ENCODE assay signal across 18 cellular contexts in genomic region chr1:63643517-63643916, GRCh38. TPM values are rescaled to one million over a fixed set of nuclear protein-coding genes. Genes with fewer than 3 reads are reported as not detected.
DNase-seq lines count a peak whose midpoint lies in the region; ATAC-seq and TF ChIP-seq lines count a peak whose summit lies in the region.
"Had no signal": no experiment of that assay in that cellular context is flagged by ENCODE, and none has a peak within 500 bp of the region (broad histone marks: within the 10 kb centered on the region; RNA-seq: fewer than 3 reads in every experiment).

No MANE protein-coding gene starts in this region.

- H3K27ac ChIP-seq in cardiac muscle cell (peak overlapping the region; percentile 88), right lobe of liver (peak overlapping the region in 2 of 3 donors; percentile 74 to 87), skeletal muscle tissue (ENCODE audit: low read depth, low read length) (peak overlapping the region; percentile 88)
- H3K27ac ChIP-seq: prostate gland, spleen had no signal

- ATAC-seq in activated T-helper 17 cell treated with anti-CD3 and anti-CD28 coated beads, Interleukin-2, amount 50 U/mL, for 72 hours (replicated peaks), result no peak
- peak in 2 of 4 donors; percentile 1 to 10 for ATAC-seq in right lobe of liver
- no peak for ATAC-seq in GM18868 (IDR thresholded peaks at IDR 0.05; ENCODE audit: unreplicated experiment)
- ATAC-seq in HG02798 (IDR thresholded peaks at IDR 0.05; ENCODE audit: poor library complexity, unreplicated experiment), result no peak
- no peak for ATAC-seq in HG03520 (IDR thresholded peaks at IDR 0.05; ENCODE audit: unreplicated experiment)
- ATAC-seq: activated CD4-positive, alpha-beta T cell treated with anti-CD3 and anti-CD28 coated beads for 36 hours had no signal

- no peak for DNase-seq in cardiac muscle cell (ENCODE audit: low read depth in 1 of 2, low spot score in 1 of 2)
- DNase-seq in right lobe of liver, result no peak
- DNase-seq: activated CD4-positive, alpha-beta T cell treated with anti-CD3 and anti-CD28 coated beads for 36 hours; CD8-positive, alpha-beta memory T cell; GF-D8; NCI-H226; OCI-M1; spleen; stimulated activated CD4-positive, alpha-beta T cell treated with anti-CD3 and anti-CD28 coated beads, Interleukin-4, amount 100 ng/mL, for 1 hour; stimulated activated naive CD4-positive, alpha-beta T cell had no signal

- H3K36me3 ChIP-seq in cardiac muscle cell (peaks cover 28% of the 10 kb centered on the region), right lobe of liver (peaks cover 0 to 17% (median 6%) of the 10 kb centered on the region in 4 donors), skeletal muscle tissue (ENCODE audit: control insufficient read depth in 3 of 3, insufficient read depth in 3 of 3, low read length in 3 of 3) (peaks cover 13 to 45% (median 23%) of the 10 kb centered on the region in 3 donors)
- H3K36me3 ChIP-seq: prostate gland had no signal

- intact Hi-C loops in right lobe of liver (cut with DNase I), result no loop called here

- no peaks in the 10 kb centered on the region for H3K27me3 Mint-ChIP-seq in activated T-helper 17 cell treated with anti-CD3 and anti-CD28 coated beads, Interleukin-2, amount 50 U/mL, for 72 hours
- H3K27me3 Mint-ChIP-seq: activated CD4-positive, alpha-beta T cell treated with anti-CD3 and anti-CD28 coated beads for 36 hours; activated naive CD8-positive, alpha-beta T cell; CD8-positive, alpha-beta memory T cell had no signal

- no peaks in the 10 kb centered on the region for H3K27me3 ChIP-seq in cardiac muscle cell
- no peaks in the 10 kb centered on the region for H3K27me3 ChIP-seq in right lobe of liver
- no peaks in the 10 kb centered on the region for H3K27me3 ChIP-seq in skeletal muscle tissue (ENCODE audit: control insufficient read depth in 3 of 3, insufficient read depth in 3 of 3, low read length in 3 of 3)
- H3K27me3 ChIP-seq: spleen had no signal

- H3K9me3 Mint-ChIP-seq in activated T-helper 17 cell treated with anti-CD3 and anti-CD28 coated beads, Interleukin-2, amount 50 U/mL, for 72 hours, result no peaks in the 10 kb centered on the region
- H3K9me3 Mint-ChIP-seq: CD8-positive, alpha-beta memory T cell had no signal

- H3K4me3 Mint-ChIP-seq in activated T-helper 17 cell treated with anti-CD3 and anti-CD28 coated beads, Interleukin-2, amount 50 U/mL, for 72 hours, result no peak overlapping the region
- H3K4me3 Mint-ChIP-seq: activated CD4-positive, alpha-beta T cell treated with anti-CD3 and anti-CD28 coated beads for 36 hours; activated naive CD8-positive, alpha-beta T cell; CD8-positive, alpha-beta memory T cell; mesothelial cell of epicardium had no signal

- no peaks in the 10 kb centered on the region for H3K4me1 Mint-ChIP-seq in activated T-helper 17 cell treated with anti-CD3 and anti-CD28 coated beads, Interleukin-2, amount 50 U/mL, for 72 hours
- H3K4me1 Mint-ChIP-seq: activated CD4-positive, alpha-beta T cell treated with anti-CD3 and anti-CD28 coated beads for 36 hours; CD8-positive, alpha-beta memory T cell had no signal

- TF ChIP-seq CTCF in cardiac muscle cell (IDR thresholded peaks at IDR 0.05; ENCODE audit: low read depth, low read length), result no peak
- TF ChIP-seq CTCF in right lobe of liver (IDR thresholded peaks at IDR 0.05), result no peak

- H3K27ac Mint-ChIP-seq in activated T-helper 17 cell treated with anti-CD3 and anti-CD28 coated beads, Interleukin-2, amount 50 U/mL, for 72 hours, result peak overlapping the region; percentile 42
- H3K27ac Mint-ChIP-seq: activated CD4-positive, alpha-beta T cell treated with anti-CD3 and anti-CD28 coated beads for 36 hours; activated naive CD8-positive, alpha-beta T cell; mesothelial cell of epicardium had no signal

- H3K4me3 ChIP-seq in cardiac muscle cell, result no peak overlapping the region
- H3K4me3 ChIP-seq in right lobe of liver, result no peak overlapping the region
- peak overlapping the region; percentile 8 to 52 (median 39) for H3K4me3 ChIP-seq in skeletal muscle tissue (ENCODE audit: low read length in 3 of 3)
- H3K4me3 ChIP-seq: prostate gland, spleen had no signal

- H3K9ac ChIP-seq in skeletal muscle tissue (ENCODE audit: low read depth in 1 of 3, low read length in 3 of 3), result peak overlapping the region in 2 of 3 donors; percentile 32 to 46

- H3K9me3 ChIP-seq in cardiac muscle cell (ENCODE audit: low read depth) (no peaks in the 10 kb centered on the region), right lobe of liver (no peaks in the 10 kb centered on the region), skeletal muscle tissue (ENCODE audit: control insufficient read depth in 3 of 3, low read length in 3 of 3) (no peaks in the 10 kb centered on the region)
- H3K9me3 ChIP-seq: prostate gland, spleen had no signal

- H3K4me1 ChIP-seq in cardiac muscle cell (ENCODE audit: low read depth) (peaks cover 31% of the 10 kb centered on the region), right lobe of liver (peaks cover 0 to 68% (median 31%) of the 10 kb centered on the region in 4 donors), skeletal muscle tissue (ENCODE audit: control insufficient read depth in 3 of 3, insufficient read depth in 3 of 3, low read length in 3 of 3) (peaks cover 38 to 57% (median 54%) of the 10 kb centered on the region in 3 donors)
- H3K4me1 ChIP-seq: prostate gland, spleen had no signal

- no peak for TF ChIP-seq POLR2A in right lobe of liver (IDR thresholded peaks at IDR 0.05)

- H3K36me3 Mint-ChIP-seq in activated T-helper 17 cell treated with anti-CD3 and anti-CD28 coated beads, Interleukin-2, amount 50 U/mL, for 72 hours (ENCODE audit: low read depth), result peaks cover 61% of the 10 kb centered on the region

- no CpG with 5 or more reads among the region's 3 CpGs for WGBS in right lobe of liver (ENCODE audit: insufficient coverage, low coverage, low lambda C conversion rate, missing lambda C conversion rate)

RNA-seq across cellular contexts. Expression of gene PGM1, which starts 50.3 kb away (rescaled TPM):
- 10 to 100 TPM; 34.8 to 42.7 TPM for total RNA-seq in activated T-helper 17 cell treated with anti-CD3 and anti-CD28 coated beads, Interleukin-2, amount 50 U/mL, for 72 hours
- 344 and 361 TPM in 2 replicates for total RNA-seq in cardiac muscle cell
- polyA plus RNA-seq in cardiac muscle cell, result 264 and 277 TPM in 2 replicates
- 100 to 1,000 TPM; 127 to 220 (median 157) TPM for total RNA-seq in right lobe of liver
- 144 TPM for total RNA-seq in skeletal muscle tissue

Comparison
In these comparisons a context has a peak if more than half of its experiments do, and no peak if none do; other contexts are left out.
1. H3K4me3 ChIP-seq: peak in skeletal muscle tissue (3 of 3); none in cardiac muscle cell (single experiment) and right lobe of liver (0 of 3).
2. Peak in every context shown above with its lines, with median percentiles within 50 percentile points of each other: H3K27ac ChIP-seq.